ENCODE assay signal across 8 cellular contexts in the genomic region with DNA sequence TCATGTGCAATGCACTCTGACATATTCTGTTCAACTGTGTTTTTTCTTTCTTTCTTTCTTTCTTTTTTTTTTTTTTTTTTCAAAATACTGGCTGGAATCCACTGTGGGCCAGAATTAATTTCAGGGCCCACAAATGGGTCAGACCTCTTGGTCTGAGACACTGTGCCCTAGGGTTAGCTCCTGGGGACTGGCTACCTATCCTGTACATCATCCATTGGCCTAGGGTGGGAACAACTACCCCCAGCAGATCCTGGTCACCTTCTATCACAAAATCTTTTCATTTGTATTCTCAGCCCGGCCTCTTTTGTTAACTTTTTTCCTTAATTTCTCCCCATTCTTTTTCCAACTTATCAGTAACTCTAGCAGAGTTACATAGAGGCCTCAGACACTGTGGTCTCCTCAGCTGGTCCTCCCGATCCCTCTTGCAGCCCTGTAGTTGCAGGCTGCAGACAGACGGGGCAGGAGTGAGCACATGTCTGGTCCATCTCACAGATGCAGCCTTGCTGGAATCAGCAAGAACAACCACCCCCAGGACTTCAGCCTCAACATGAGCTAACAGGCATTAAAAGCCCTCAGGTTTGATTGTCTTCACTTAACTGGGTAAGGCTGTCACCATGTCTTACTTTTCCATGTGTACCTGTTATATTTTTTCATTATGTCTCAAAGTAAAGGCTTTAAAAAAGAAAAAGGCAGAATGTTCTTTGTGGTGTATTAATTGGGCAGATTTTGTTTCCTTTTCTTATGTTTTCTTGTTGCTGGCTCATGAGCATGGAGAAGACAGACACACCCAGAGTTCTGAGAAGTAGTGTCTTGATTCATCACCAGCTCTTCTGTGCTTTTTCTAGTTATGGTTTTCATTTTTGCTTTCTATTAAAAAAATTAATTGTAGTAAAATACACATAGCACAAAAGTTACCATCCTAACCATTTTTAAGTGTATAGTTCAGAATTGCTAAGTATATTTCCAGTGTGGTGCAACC. TPM values are rescaled to one million over a fixed set of nuclear protein-coding genes. Genes with fewer than 3 reads are reported as not detected.
DNase-seq lines count a peak whose midpoint lies in the region; ATAC-seq, FAIRE-seq and TF ChIP-seq lines count a peak whose summit lies in the region.

No MANE protein-coding gene starts in this region.

- no peaks in the 10 kb centered on the region for H3K27me3 ChIP-seq in Peyer's patch

- H3K36me3 ChIP-seq in Peyer's patch = no peaks in the 10 kb centered on the region

- H3K4me3 ChIP-seq in Peyer's patch = no peak overlapping the region

- H3K36me3 Mint-ChIP-seq in activated T-helper 2 cell treated with anti-CD3 and anti-CD28 coated beads, Interferon-gamma antibody, Interleukin-2, Interleukin-4, amounts not matched to agents 10 μg/mL and 5 μg/mL and 100 μg/mL, durations not matched to agents 14 hours and 24 hours and 36 hours (ENCODE audit: low read depth) = no peaks in the 10 kb centered on the region

- ATAC-seq in GM19455 (IDR thresholded peaks at IDR 0.05; ENCODE audit: unreplicated experiment) (peak; percentile 95), HG03457 (IDR thresholded peaks at IDR 0.05; ENCODE audit: unreplicated experiment) (peak; percentile 97)

- intact Hi-C loops in activated T-helper 2 cell treated with anti-CD3 and anti-CD28 coated beads, Interferon-gamma antibody, Interleukin-2, Interleukin-4, amounts not matched to agents 10 μg/mL and 5 μg/mL and 100 μg/mL, durations not matched to agents 14 hours and 24 hours and 36 hours (cut with micrococcal nuclease) = loop anchor here (1.0 kb wide), 1 partner anchor 125 kb away; no protein-coding TSS in a partner anchor

- peaks cover 0 to 7% (median 3%) of the 10 kb centered on the region in 4 donors for H3K4me1 ChIP-seq in Peyer's patch

- H3K27me3 Mint-ChIP-seq in activated T-helper 2 cell treated with anti-CD3 and anti-CD28 coated beads, Interferon-gamma antibody, Interleukin-2, Interleukin-4, amounts not matched to agents 10 μg/mL and 5 μg/mL and 100 μg/mL, durations not matched to agents 14 hours and 24 hours and 36 hours (ENCODE audit: low read depth) = no peaks in the 10 kb centered on the region

- H3K9me3 Mint-ChIP-seq in activated T-helper 2 cell treated with anti-CD3 and anti-CD28 coated beads, Interferon-gamma antibody, Interleukin-2, Interleukin-4, amounts not matched to agents 10 μg/mL and 5 μg/mL and 100 μg/mL, durations not matched to agents 14 hours and 24 hours and 36 hours = no peaks in the 10 kb centered on the region

- peak overlapping the region in 2 of 4 donors; percentile 2 to 31 for H3K27ac ChIP-seq in Peyer's patch

- DNase-seq in D721Med (ENCODE audit: insufficient read length, low spot score) (no peak), Peyer's patch (peak; percentile 63 to 86 (median 69)), glomerular visceral epithelial cell (ENCODE audit: extremely low spot score) (peak; percentile 46), renal cortical epithelial cell (ENCODE audit: low read depth) (peak; percentile 58), occipital lobe (lab: John Stamatoyannopoulos, UW) (no peak)
- DNase-seq in activated T-helper 2 cell treated with anti-CD3 and anti-CD28 coated beads, Interferon-gamma antibody, Interleukin-2, Interleukin-4, amounts not matched to agents 10 μg/mL and 5 μg/mL and 100 μg/mL, durations not matched to agents 14 hours and 24 hours and 36 hours (ENCODE audit: low spot score) = peak; percentile 56

- peaks cover 37% of the 10 kb centered on the region for H3K4me1 Mint-ChIP-seq in activated T-helper 2 cell treated with anti-CD3 and anti-CD28 coated beads, Interferon-gamma antibody, Interleukin-2, Interleukin-4, amounts not matched to agents 10 μg/mL and 5 μg/mL and 100 μg/mL, durations not matched to agents 14 hours and 24 hours and 36 hours (ENCODE audit: low read depth)

- H3K4me3 Mint-ChIP-seq in activated T-helper 2 cell treated with anti-CD3 and anti-CD28 coated beads, Interferon-gamma antibody, Interleukin-2, Interleukin-4, amounts not matched to agents 10 μg/mL and 5 μg/mL and 100 μg/mL, durations not matched to agents 14 hours and 24 hours and 36 hours (ENCODE audit: low read depth) = peak overlapping the region; percentile 48

- peak overlapping the region; percentile 70 for H3K27ac Mint-ChIP-seq in activated T-helper 2 cell treated with anti-CD3 and anti-CD28 coated beads, Interferon-gamma antibody, Interleukin-2, Interleukin-4, amounts not matched to agents 10 μg/mL and 5 μg/mL and 100 μg/mL, durations not matched to agents 14 hours and 24 hours and 36 hours

- no peak for FAIRE-seq in D721Med (lab: Jason Lieb, UNC)

- TF ChIP-seq POLR2A in Peyer's patch (IDR thresholded peaks at IDR 0.05) = no peak

- no peaks in the 10 kb centered on the region for H3K9me3 ChIP-seq in Peyer's patch

- TF ChIP-seq CTCF in D721Med (IDR thresholded peaks at IDR 0.05; ENCODE audit: insufficient read depth, missing control alignments) = peak; percentile 44
- peak; percentile 41 to 75 (median 62) for TF ChIP-seq CTCF in Peyer's patch (IDR thresholded peaks at IDR 0.05)

RNA-seq across cellular contexts. Expression of gene TXLNB, which starts 41.2 kb away (rescaled TPM):
- 1 to 10 TPM in 2 of 4 donors, under 1 TPM in 1, not detected in 1; 0.54 to 1.7 (median 1.0) TPM for total RNA-seq in Peyer's patch
- total RNA-seq in activated T-helper 2 cell treated with anti-CD3 and anti-CD28 coated beads, Interferon-gamma antibody, Interleukin-2, Interleukin-4, amounts not matched to agents 10 μg/mL and 5 μg/mL and 100 μg/mL, durations not matched to agents 14 hours and 24 hours and 36 hours = 0.05 TPM in 1 of 2 replicates, not detected in the other
- 0.05 TPM in 1 of 2 replicates, not detected in the other for total RNA-seq in renal cortical epithelial cell
- 0.62 TPM for total RNA-seq in occipital lobe

Comparison
In these comparisons a context has a peak if more than half of its experiments do, and no peak if none do; other contexts are left out.
1. DNase-seq: peak in Peyer's patch (3 of 3), activated T-helper 2 cell treated with anti-CD3 and anti-CD28 coated beads, Interferon-gamma antibody, Interleukin-2, Interleukin-4, amounts not matched to agents 10 μg/mL and 5 μg/mL and 100 μg/mL, durations not matched to agents 14 hours and 24 hours and 36 hours (single experiment), glomerular visceral epithelial cell (single experiment) and renal cortical epithelial cell (single experiment); none in D721Med (single experiment) and occipital lobe (single experiment).